ENCODE assay signal across 10 cellular contexts in genomic region chr10:114658175-114658574, GRCh38. TPM values are rescaled to one million over a fixed set of nuclear protein-coding genes. Genes with fewer than 3 reads are reported as not detected.
DNase-seq lines count a peak whose midpoint lies in the region; ATAC-seq and TF ChIP-seq lines count a peak whose summit lies in the region.
"Had no signal": no experiment of that assay in that cellular context is flagged by ENCODE, and none has a peak within 500 bp of the region (broad histone marks: within the 10 kb centered on the region; RNA-seq: fewer than 3 reads in every experiment).

Gene ABLIM1, minus strand, starts transcription at chr10:114658275. Its CDS starts 75 bp downstream, at chr10:114658200.

- no peaks in the 10 kb centered on the region for H3K36me3 ChIP-seq in prostate gland

- H3K9me3 Mint-ChIP-seq in Calu3 (ENCODE audit: low read depth, unreplicated experiment), result no peaks in the 10 kb centered on the region
- no peaks in the 10 kb centered on the region for H3K9me3 Mint-ChIP-seq in activated T-helper 1 cell treated with anti-CD3 and anti-CD28 coated beads, Interleukin-12 subunit alpha, Interleukin-12 subunit beta, Interleukin-2, Interleukin-4 antibody, amounts not matched to agents 30 ng/mL and 10 ng/mL and 1 ng/mL, durations not matched to agents 14 hours and 24 hours and 36 hours

- no peak within 1 kb of the TSS for H3K4me3 ChIP-seq in prostate gland

- H3K4me1 Mint-ChIP-seq in Calu3 (ENCODE audit: low read depth, unreplicated experiment), result peaks cover 14% of the 10 kb centered on the region
- peaks cover 6% of the 10 kb centered on the region for H3K4me1 Mint-ChIP-seq in activated T-helper 1 cell treated with anti-CD3 and anti-CD28 coated beads, Interleukin-12 subunit alpha, Interleukin-12 subunit beta, Interleukin-2, Interleukin-4 antibody, amounts not matched to agents 30 ng/mL and 10 ng/mL and 1 ng/mL, durations not matched to agents 14 hours and 24 hours and 36 hours (ENCODE audit: low read depth)

- no peaks in the 10 kb centered on the region for H3K27me3 Mint-ChIP-seq in Calu3 (ENCODE audit: unreplicated experiment)
- H3K27me3 Mint-ChIP-seq in activated T-helper 1 cell treated with anti-CD3 and anti-CD28 coated beads, Interleukin-12 subunit alpha, Interleukin-12 subunit beta, Interleukin-2, Interleukin-4 antibody, amounts not matched to agents 30 ng/mL and 10 ng/mL and 1 ng/mL, durations not matched to agents 14 hours and 24 hours and 36 hours (ENCODE audit: insufficient read depth), result peaks cover 2% of the 10 kb centered on the region

- 93% methylated on average over 2 of the region's 2 CpGs for whole genome bisulfite sequencing in prostate gland

- no peak within 1 kb of the TSS for H3K4me3 Mint-ChIP-seq in Calu3 (ENCODE audit: low read depth, unreplicated experiment)
- no peak within 1 kb of the TSS for H3K4me3 Mint-ChIP-seq in activated T-helper 1 cell treated with anti-CD3 and anti-CD28 coated beads, Interleukin-12 subunit alpha, Interleukin-12 subunit beta, Interleukin-2, Interleukin-4 antibody, amounts not matched to agents 30 ng/mL and 10 ng/mL and 1 ng/mL, durations not matched to agents 14 hours and 24 hours and 36 hours

- H3K27ac ChIP-seq in prostate gland, result no peak within 1 kb of the TSS

- DNase-seq in Calu3 (no peak), left cardiac atrium (no peak), prostate gland (ENCODE audit: low spot score) (no peak), head of caudate nucleus (no peak)
- no peak for DNase-seq in activated T-helper 1 cell treated with anti-CD3 and anti-CD28 coated beads, Interleukin-12 subunit alpha, Interleukin-12 subunit beta, Interleukin-2, Interleukin-4 antibody, amounts not matched to agents 30 ng/mL and 10 ng/mL and 1 ng/mL, durations not matched to agents 14 hours and 24 hours and 36 hours (ENCODE audit: low spot score)
- no peak for DNase-seq in effector CD8-positive, alpha-beta T cell (lab: John Stamatoyannopoulos, UW)
- DNase-seq: activated gamma-delta T cell, SIG-M5 had no signal

- peaks cover 4% of the 10 kb centered on the region for H3K36me3 Mint-ChIP-seq in Calu3 (ENCODE audit: insufficient read depth, unreplicated experiment)
- no peaks in the 10 kb centered on the region for H3K36me3 Mint-ChIP-seq in activated T-helper 1 cell treated with anti-CD3 and anti-CD28 coated beads, Interleukin-12 subunit alpha, Interleukin-12 subunit beta, Interleukin-2, Interleukin-4 antibody, amounts not matched to agents 30 ng/mL and 10 ng/mL and 1 ng/mL, durations not matched to agents 14 hours and 24 hours and 36 hours (ENCODE audit: low read depth)

- H3K4me1 ChIP-seq in prostate gland (replicated peaks), result no peaks in the 10 kb centered on the region

- no peak for TF ChIP-seq CTCF in Calu3 (IDR thresholded peaks at IDR 0.05; ENCODE audit: unreplicated experiment)
- no peak for TF ChIP-seq CTCF in prostate gland (IDR thresholded peaks at IDR 0.05)

- BruUV-seq in Calu3 (replicated peaks; lab: Mats Ljungman, UMichigan), result no TSS peak

- no peaks in the 10 kb centered on the region for H3K27me3 ChIP-seq in prostate gland (replicated peaks; ENCODE audit: insufficient read depth)

- intact Hi-C loops in Calu3 (cut with micrococcal nuclease; ENCODE audit: unreplicated experiment), result no loop called here
- intact Hi-C loops in activated T-helper 1 cell treated with anti-CD3 and anti-CD28 coated beads, Interleukin-12 subunit alpha, Interleukin-12 subunit beta, Interleukin-2, Interleukin-4 antibody, amounts not matched to agents 30 ng/mL and 10 ng/mL and 1 ng/mL, durations not matched to agents 14 hours and 24 hours and 36 hours (cut with micrococcal nuclease), result no loop called here
- intact Hi-C loops in left cardiac atrium (cut with DNase I), result no loop called here
- intact Hi-C loops in prostate gland (cut with DNase I), result no loop called here
- intact Hi-C loops in head of caudate nucleus (cut with DNase I), result no loop called here

- TF ChIP-seq POLR2A in prostate gland (IDR thresholded peaks at IDR 0.05), result no peak

- H3K9me3 ChIP-seq in prostate gland, result no peaks in the 10 kb centered on the region

- CTCF ChIA-PET in Calu3 (lab: Charles Lee), result no interaction called here

- no peak for ATAC-seq in left cardiac atrium
- no peak for ATAC-seq in HG03139 (IDR thresholded peaks at IDR 0.05; ENCODE audit: unreplicated experiment)
- ATAC-seq in HG02852 (IDR thresholded peaks at IDR 0.05; ENCODE audit: unreplicated experiment), result no peak

- no peak within 1 kb of the TSS for H3K27ac Mint-ChIP-seq in Calu3 (ENCODE audit: unreplicated experiment)
- H3K27ac Mint-ChIP-seq in activated T-helper 1 cell treated with anti-CD3 and anti-CD28 coated beads, Interleukin-12 subunit alpha, Interleukin-12 subunit beta, Interleukin-2, Interleukin-4 antibody, amounts not matched to agents 30 ng/mL and 10 ng/mL and 1 ng/mL, durations not matched to agents 14 hours and 24 hours and 36 hours, result no peak within 1 kb of the TSS

RNA-seq across cellular contexts. Expression of gene ABLIM1, which starts in this region (rescaled TPM):
- 81.1 and 89.4 TPM in 2 replicates for total RNA-seq in Calu3 (2022)
- total RNA-seq in activated T-helper 1 cell treated with anti-CD3 and anti-CD28 coated beads, Interleukin-12 subunit alpha, Interleukin-12 subunit beta, Interleukin-2, Interleukin-4 antibody, amounts not matched to agents 30 ng/mL and 10 ng/mL and 1 ng/mL, durations not matched to agents 14 hours and 24 hours and 36 hours, result 14.2 TPM in 2 replicates
- 100 to 1,000 TPM; 292 to 305 TPM for total RNA-seq in left cardiac atrium
- total RNA-seq in prostate gland, result 100 to 1,000 TPM in 1 of 2 donors, 10 to 100 TPM in 1; 43.9 to 138 TPM
